In genomic region chr16:56931769-56932587, GRCh38 we compare ENCODE assay signal across 8 cellular contexts. TPM values are rescaled to one million over a fixed set of nuclear protein-coding genes. Genes with fewer than 3 reads are reported as not detected.
DNase-seq lines count a peak whose midpoint lies in the region; ATAC-seq and TF ChIP-seq lines count a peak whose summit lies in the region.

Gene HERPUD1, plus strand, starts transcription at chr16:56932142. Its CDS starts 103 bp downstream, at chr16:56932245.

- BruUV-seq in mammary epithelial cell (replicated peaks; lab: Mats Ljungman, UMichigan): TSS peak; percentile 31

- H3K27ac ChIP-seq in WERI-Rb-1 (peak within 1 kb of the TSS; percentile 96), mammary epithelial cell (ENCODE audit: insufficient read depth, low read depth, low read length) (peak within 1 kb of the TSS; percentile 91), smooth muscle cell (ENCODE audit: low read depth) (peak within 1 kb of the TSS; percentile 84)

- H3K9ac ChIP-seq in mammary epithelial cell (ENCODE audit: insufficient read depth, low read length) (peak within 1 kb of the TSS; percentile 87), smooth muscle cell (ENCODE audit: low read depth) (peak within 1 kb of the TSS; percentile 97)

- CTCF ChIA-PET in AG04449 (lab: Yijun Ruan, JAX): interaction anchor here (1.3 to 3.6 kb wide), 3 partner anchors 12 to 139 kb away, joined by 3 to 14 read pairs (median 3); no protein-coding TSS in a partner anchor
- CTCF ChIA-PET in mammary epithelial cell (lab: Charles Lee; ENCODE audit: low non-redundant PET): no interaction called here

- H3K4me3 ChIP-seq in AG04449 (ENCODE audit: low read depth, low read length) (peak within 1 kb of the TSS; percentile 89), WERI-Rb-1 (ENCODE audit: low read depth, low read length) (peak within 1 kb of the TSS; percentile 66), mammary epithelial cell (replicated peaks in 1 of 3; ENCODE audit: insufficient read depth in 1 of 3, low read depth in 2 of 3, low read length in 3 of 3) (peak within 1 kb of the TSS; percentile 81 to 90 (median 85)), smooth muscle cell (peak within 1 kb of the TSS; percentile 97)

- intact Hi-C loops in mammary epithelial cell (cut with micrococcal nuclease): loop anchor here (1.0 to 10.0 kb wide), 3 partner anchors 65 to 327 kb away; partner anchors contain the start of gene MT2A

- POLR2A ChIA-PET in AG04449 (lab: Yijun Ruan, JAX): interaction anchor here (0.6 to 3.6 kb wide), 21 partner anchors 9 to 189 kb away, joined by 3 to 25 read pairs (median 4); no protein-coding TSS in a partner anchor

- no peaks in the 10 kb centered on the region for H3K9me3 ChIP-seq in WERI-Rb-1 (ENCODE audit: severe bottlenecking)
- H3K9me3 ChIP-seq in mammary epithelial cell (replicated peaks; ENCODE audit: insufficient read depth, low read length): no peaks in the 10 kb centered on the region
- no peaks in the 10 kb centered on the region for H3K9me3 ChIP-seq in smooth muscle cell (replicated peaks; ENCODE audit: low read depth)

- peaks cover 40% of the 10 kb centered on the region for H3K36me3 ChIP-seq in WERI-Rb-1
- H3K36me3 ChIP-seq in mammary epithelial cell (ENCODE audit: insufficient read depth, low read length): peaks cover 19% of the 10 kb centered on the region
- peaks cover 16% of the 10 kb centered on the region for H3K36me3 ChIP-seq in smooth muscle cell (ENCODE audit: low read depth)

- H3K27me3 ChIP-seq in WERI-Rb-1 (ENCODE audit: insufficient read depth, low read depth, severe bottlenecking) (no peaks in the 10 kb centered on the region), mammary epithelial cell (ENCODE audit: insufficient read depth, low read length) (no peaks in the 10 kb centered on the region), smooth muscle cell (ENCODE audit: low read depth) (no peaks in the 10 kb centered on the region)

- dilution Hi-C loops in mammary epithelial cell (cut with HindIII; ENCODE audit: low sequenced_read_pairs): no loop called here

- ATAC-seq in GM18873 (IDR thresholded peaks at IDR 0.05; ENCODE audit: low FRiP score, unreplicated experiment) (peak; percentile 76), HG03139 (IDR thresholded peaks at IDR 0.05; ENCODE audit: unreplicated experiment) (peak; percentile 75)

- in situ Hi-C loops in mammary epithelial cell (cut with MboI; ENCODE audit: low sequenced_read_pairs in 2 of 2): loop anchor here in 1 of 2 donors (5.0 kb wide), 1 partner anchor 65 kb away; the partner anchor contains the start of gene SLC12A3

- TF ChIP-seq CTCF in AG04449 (IDR thresholded peaks at IDR 0.05; ENCODE audit: insufficient read depth, low read length, missing control alignments): peak; percentile 2
- no peak for TF ChIP-seq CTCF in WERI-Rb-1 (IDR thresholded peaks at IDR 0.05; ENCODE audit: low read depth, low read length)
- TF ChIP-seq CTCF in mammary epithelial cell (conservative IDR thresholded peaks at IDR 0.05 in 1 of 2, IDR thresholded peaks at IDR 0.05 in 1 of 2; ENCODE audit: extremely low read depth in 1 of 2, insufficient read depth in 1 of 2, low read depth in 1 of 2, low read length in 2 of 2): peak in 1 of 2 donors; percentile 16
- TF ChIP-seq CTCF in smooth muscle cell (IDR thresholded peaks at IDR 0.05; ENCODE audit: borderline replicate concordance, insufficient read depth, poor library complexity, severe bottlenecking): peak; percentile 3

- DNase-seq in AG04449 (ENCODE audit: low read depth, low spot score) (peak; percentile 82), NCI-H2227 (lab: John Stamatoyannopoulos, UW; ENCODE audit: unreplicated experiment) (peak; percentile 96), WERI-Rb-1 (peak; percentile 98), mammary epithelial cell (peak; percentile 97), iPS-NIHi11 (ENCODE audit: low spot score) (peak; percentile 100), smooth muscle cell (lab: John Stamatoyannopoulos, UW; ENCODE audit: unreplicated experiment) (peak; percentile 92)

- peaks cover 13% of the 10 kb centered on the region for H3F3A ChIP-seq in smooth muscle cell (ENCODE audit: low read depth)

- peak within 1 kb of the TSS; percentile 97 for H2AFZ ChIP-seq in mammary epithelial cell (ENCODE audit: low read depth, low read length)
- peak within 1 kb of the TSS; percentile 47 for H2AFZ ChIP-seq in smooth muscle cell (ENCODE audit: low read depth)

- 2% methylated on average over 49 of the region's 86 CpGs for WGBS in mammary epithelial cell (ENCODE audit: low coverage, missing lambda C conversion rate)
- WGBS in smooth muscle cell (ENCODE audit: low lambda C conversion rate): 1% methylated on average over 74 of the region's 86 CpGs

- H3K79me2 ChIP-seq in mammary epithelial cell (ENCODE audit: insufficient read depth, low read length) (peaks cover 48% of the 10 kb centered on the region), smooth muscle cell (ENCODE audit: low read depth) (peaks cover 49% of the 10 kb centered on the region)

- H3K4me2 ChIP-seq in mammary epithelial cell (ENCODE audit: insufficient read depth, low read depth, low read length): peak within 1 kb of the TSS; percentile 92
- peak within 1 kb of the TSS; percentile 98 for H3K4me2 ChIP-seq in smooth muscle cell

- H4K20me1 ChIP-seq in mammary epithelial cell (ENCODE audit: insufficient read depth, low read length) (peaks cover 8% of the 10 kb centered on the region), smooth muscle cell (ENCODE audit: low read depth) (peaks cover 48% of the 10 kb centered on the region)

- H3K4me1 ChIP-seq in mammary epithelial cell (ENCODE audit: insufficient read depth, low read length) (peaks cover 17% of the 10 kb centered on the region), smooth muscle cell (ENCODE audit: low read depth) (peaks cover 21% of the 10 kb centered on the region)

RNA-seq across cellular contexts. Expression of gene HERPUD1, which starts in this region (rescaled TPM):
- total RNA-seq in mammary epithelial cell (100 to 1,000 TPM; 166 to 239 TPM), smooth muscle cell (278 and 291 TPM in 2 replicates)
- polyA plus RNA-seq in mammary epithelial cell (131 TPM), smooth muscle cell (222 and 253 TPM in 2 replicates)
- polyA minus RNA-seq in mammary epithelial cell: 238 TPM

Comparison
In these comparisons a context has a peak if more than half of its experiments do, and no peak if none do; other contexts are left out.
1. Peak in every context shown above with its lines: DNase-seq, ATAC-seq, H3K4me3 ChIP-seq and H3K27ac ChIP-seq.